8 cellular contexts compared by ENCODE assay signal in genomic region chr9:22008662-22009562, GRCh38. TPM values are rescaled to one million over a fixed set of nuclear protein-coding genes. Genes with fewer than 3 reads are reported as not detected.
A peak's percentile ranks its signal among the peaks of the same experiment; 100 is the strongest.
DNase-seq lines count a peak whose midpoint lies in the region; ATAC-seq and TF ChIP-seq lines count a peak whose summit lies in the region.

TSS of gene CDKN2B (minus strand) at chr9:22009305. CDS start at chr9:22008953, 352 bp downstream.

- H3K4me1 Mint-ChIP-seq in activated naive CD8-positive, alpha-beta T cell treated with anti-CD3 and anti-CD28 coated beads for 36 hours = peaks cover 17% of the 10 kb centered on the region

- peaks cover 86% of the 10 kb centered on the region for H3K27me3 Mint-ChIP-seq in activated naive CD8-positive, alpha-beta T cell treated with anti-CD3 and anti-CD28 coated beads for 36 hours

- H3K4me1 ChIP-seq in HUES64 (ENCODE audit: insufficient read depth, low read length) (peaks cover 13% of the 10 kb centered on the region; the same call in 1 of the 2 replicates), RWPE2 (ENCODE audit: insufficient read depth, poor library complexity, severe bottlenecking) (peaks cover 19% of the 10 kb centered on the region), osteoblast (ENCODE audit: insufficient read depth, low read length) (peaks cover 21% of the 10 kb centered on the region), uterus (no peaks in the 10 kb centered on the region)

- intact Hi-C loops in head of caudate nucleus (cut with DNase I) (loop anchor here (2.0 kb wide), 1 partner anchor 14 kb away; the partner anchor contains the start of genes CDKN2A and CDKN2B-AS1), uterus (cut with DNase I; ENCODE audit: low total_unique reads) (no loop called here)

- H3K9me3 ChIP-seq in HUES64 (ENCODE audit: insufficient read depth, low read depth, low read length) (no peaks in the 10 kb centered on the region), RWPE2 (ENCODE audit: severe bottlenecking) (no peaks in the 10 kb centered on the region), osteoblast (ENCODE audit: low read depth, low read length) (no peaks in the 10 kb centered on the region), uterus (no peaks in the 10 kb centered on the region)

- H3K9ac ChIP-seq in HUES64 (ENCODE audit: low read depth, low read length) = peak within 1 kb of the TSS; percentile 53

- H3K9me3 Mint-ChIP-seq in activated naive CD8-positive, alpha-beta T cell treated with anti-CD3 and anti-CD28 coated beads for 36 hours = no peaks in the 10 kb centered on the region

- H3K4me3 Mint-ChIP-seq in activated naive CD8-positive, alpha-beta T cell treated with anti-CD3 and anti-CD28 coated beads for 36 hours = peak within 1 kb of the TSS; percentile 76

- WGBS in HUES64 = under 1% methylated on average over 91 of the region's 91 CpGs

- ATAC-seq in GM21526 (IDR thresholded peaks at IDR 0.05; ENCODE audit: low FRiP score, unreplicated experiment) = peak; percentile 94
- ATAC-seq in RWPE2 (ENCODE audit: low read depth) = peak; percentile 90

- peaks cover 9% of the 10 kb centered on the region for H4K20me1 ChIP-seq in osteoblast (ENCODE audit: insufficient read depth, low read length)

- peak within 1 kb of the TSS; percentile 77 for H3K4me2 ChIP-seq in osteoblast (ENCODE audit: insufficient read depth, low read length)

- H3K4me3 ChIP-seq in HUES64 (ENCODE audit: low read length) (peak within 1 kb of the TSS; percentile 74), RWPE2 (ENCODE audit: severe bottlenecking) (peak within 1 kb of the TSS; percentile 63), osteoblast (ENCODE audit: insufficient read depth, low read length) (peak within 1 kb of the TSS; percentile 87), uterus (peak within 1 kb of the TSS; percentile 58 to 59)

- DNase-seq in DMS153 treated with DMSO at 0.1 percent for 48 hours (lab: John Stamatoyannopoulos, UW; ENCODE audit: unreplicated experiment) (peak; percentile 91), RWPE2 (ENCODE audit: low spot score) (peak; percentile 95), head of caudate nucleus (peak; percentile 82 to 97 (median 92)), osteoblast (ENCODE audit: insufficient read length, low spot score, missing footprints) (peak; percentile 99), uterus (peak; percentile 90 to 97)
- DNase-seq in activated naive CD8-positive, alpha-beta T cell treated with anti-CD3 and anti-CD28 coated beads for 36 hours = peak; percentile 74

- no peaks in the 10 kb centered on the region for H3K36me3 Mint-ChIP-seq in activated naive CD8-positive, alpha-beta T cell treated with anti-CD3 and anti-CD28 coated beads for 36 hours

- TF ChIP-seq CTCF in RWPE2 (IDR thresholded peaks at IDR 0.05; ENCODE audit: poor library complexity, severe bottlenecking) (peak; percentile 97), osteoblast (IDR thresholded peaks at IDR 0.05; ENCODE audit: extremely low read depth, low read depth, low read length) (peak; percentile 81), uterus (IDR thresholded peaks at IDR 0.05) (peak; percentile 45 to 88 (median 62))

- peak; percentile 48 to 56 for TF ChIP-seq POLR2A in uterus (IDR thresholded peaks at IDR 0.05)

- H2AFZ ChIP-seq in osteoblast (ENCODE audit: low read length) = peak within 1 kb of the TSS; percentile 58

- H3K27ac ChIP-seq in HUES64 (ENCODE audit: low read depth, low read length) (no peak within 1 kb of the TSS), RWPE2 (ENCODE audit: poor library complexity, severe bottlenecking) (peak within 1 kb of the TSS; percentile 65), osteoblast (ENCODE audit: low read depth, low read length) (peak within 1 kb of the TSS; percentile 84), uterus (peak within 1 kb of the TSS; percentile 77 to 86)

- no peak within 1 kb of the TSS for H3K27ac Mint-ChIP-seq in activated naive CD8-positive, alpha-beta T cell treated with anti-CD3 and anti-CD28 coated beads for 36 hours

- H3K36me3 ChIP-seq in HUES64 (ENCODE audit: insufficient read depth, low read length) = no peaks in the 10 kb centered on the region
- peaks cover 32% of the 10 kb centered on the region for H3K36me3 ChIP-seq in RWPE2 (ENCODE audit: low read depth)
- H3K36me3 ChIP-seq in osteoblast (ENCODE audit: insufficient read depth, low read length) = peaks cover 8% of the 10 kb centered on the region
- H3K36me3 ChIP-seq in uterus = no peaks in the 10 kb centered on the region

- H3K79me2 ChIP-seq in osteoblast (ENCODE audit: insufficient read depth, low read length) = peaks cover 34% of the 10 kb centered on the region

- H3K27me3 ChIP-seq in HUES64 (ENCODE audit: insufficient read depth, low read length) = peaks cover 82% of the 10 kb centered on the region
- no peaks in the 10 kb centered on the region for H3K27me3 ChIP-seq in RWPE2 (ENCODE audit: insufficient read depth, poor library complexity, severe bottlenecking)
- no peaks in the 10 kb centered on the region for H3K27me3 ChIP-seq in osteoblast (ENCODE audit: insufficient read depth, low read length)
- H3K27me3 ChIP-seq in uterus = peaks cover 0 to 8% of the 10 kb centered on the region in 2 donors

RNA-seq across cellular contexts. Expression of gene CDKN2B, which starts in this region (rescaled TPM):
- polyA plus RNA-seq in HUES64 (2013, experiment 1 of 2) = 0.40 TPM
- 0.51 TPM for polyA plus RNA-seq in HUES64 (2013, experiment 2 of 2)
- total RNA-seq in activated naive CD8-positive, alpha-beta T cell treated with anti-CD3 and anti-CD28 coated beads for 36 hours = not detected
- total RNA-seq in osteoblast = 50.7 and 51.9 TPM in 2 replicates
- total RNA-seq in uterus = 10 to 100 TPM in 1 of 4 donors, 1 to 10 TPM in 2, under 1 TPM in 1; 0.83 to 11.8 (median 2.9) TPM

Comparison
In these comparisons a context has a peak if more than half of its experiments do, and no peak if none do; other contexts are left out.
1. Peak in DNase-seq in activated naive CD8-positive, alpha-beta T cell treated with anti-CD3 and anti-CD28 coated beads for 36 hours; RNA of the gene not detected or under 1 TPM.